ENCODE assay signal across 1 cellular context in genomic region chr14:24300326-24300980, GRCh38.
TF ChIP-seq lines count a peak whose summit lies in the region.

No MANE protein-coding gene starts in this region.

TF ChIP-seq in WTC11, 78 proteins besides CTCF, POLR2A, EP300 and RAD21 (continued from another document):
- TF ChIP-seq ARID4B (CRISPR knock-in tag; IDR thresholded peaks at IDR 0.05; ENCODE audit: borderline replicate concordance) (no peak), ZBTB43 (CRISPR knock-in tag; IDR thresholded peaks at IDR 0.05) (no peak), TEAD4 (CRISPR knock-in tag; IDR thresholded peaks at IDR 0.05) (no peak), USF1 (CRISPR knock-in tag; IDR thresholded peaks at IDR 0.05) (no peak), RELA (CRISPR knock-in tag; IDR thresholded peaks at IDR 0.05; ENCODE audit: borderline replicate concordance) (no peak), ETV6 (CRISPR knock-in tag; IDR thresholded peaks at IDR 0.05) (no peak), TCF7 (CRISPR knock-in tag; IDR thresholded peaks at IDR 0.05; ENCODE audit: low read depth) (no peak), CREB1 (CRISPR knock-in tag; IDR thresholded peaks at IDR 0.05) (no peak), HMGA2 (CRISPR knock-in tag; IDR thresholded peaks at IDR 0.05) (no peak), E2F4 (CRISPR knock-in tag; IDR thresholded peaks at IDR 0.05; ENCODE audit: borderline replicate concordance, low read depth) (no peak), ZNF232 (CRISPR knock-in tag; IDR thresholded peaks at IDR 0.05) (no peak), RORB (CRISPR knock-in tag; IDR thresholded peaks at IDR 0.05) (no peak), TP53 (CRISPR knock-in tag; IDR thresholded peaks at IDR 0.05) (no peak), NR2C2 (CRISPR knock-in tag; IDR thresholded peaks at IDR 0.05) (no peak)
- TF ChIP-seq, protein P1, sequence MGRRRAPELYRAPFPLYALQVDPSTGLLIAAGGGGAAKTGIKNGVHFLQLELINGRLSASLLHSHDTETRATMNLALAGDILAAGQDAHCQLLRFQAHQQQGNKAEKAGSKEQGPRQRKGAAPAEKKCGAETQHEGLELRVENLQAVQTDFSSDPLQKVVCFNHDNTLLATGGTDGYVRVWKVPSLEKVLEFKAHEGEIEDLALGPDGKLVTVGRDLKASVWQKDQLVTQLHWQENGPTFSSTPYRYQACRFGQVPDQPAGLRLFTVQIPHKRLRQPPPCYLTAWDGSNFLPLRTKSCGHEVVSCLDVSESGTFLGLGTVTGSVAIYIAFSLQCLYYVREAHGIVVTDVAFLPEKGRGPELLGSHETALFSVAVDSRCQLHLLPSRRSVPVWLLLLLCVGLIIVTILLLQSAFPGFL (CRISPR knock-in tag; IDR thresholded peaks at IDR 0.05; ENCODE audit: borderline replicate concordance): no peak
- TF ChIP-seq, protein P2, sequence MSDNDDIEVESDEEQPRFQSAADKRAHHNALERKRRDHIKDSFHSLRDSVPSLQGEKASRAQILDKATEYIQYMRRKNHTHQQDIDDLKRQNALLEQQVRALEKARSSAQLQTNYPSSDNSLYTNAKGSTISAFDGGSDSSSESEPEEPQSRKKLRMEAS (CRISPR knock-in tag; IDR thresholded peaks at IDR 0.05): no peak
- TF ChIP-seq, protein P3, sequence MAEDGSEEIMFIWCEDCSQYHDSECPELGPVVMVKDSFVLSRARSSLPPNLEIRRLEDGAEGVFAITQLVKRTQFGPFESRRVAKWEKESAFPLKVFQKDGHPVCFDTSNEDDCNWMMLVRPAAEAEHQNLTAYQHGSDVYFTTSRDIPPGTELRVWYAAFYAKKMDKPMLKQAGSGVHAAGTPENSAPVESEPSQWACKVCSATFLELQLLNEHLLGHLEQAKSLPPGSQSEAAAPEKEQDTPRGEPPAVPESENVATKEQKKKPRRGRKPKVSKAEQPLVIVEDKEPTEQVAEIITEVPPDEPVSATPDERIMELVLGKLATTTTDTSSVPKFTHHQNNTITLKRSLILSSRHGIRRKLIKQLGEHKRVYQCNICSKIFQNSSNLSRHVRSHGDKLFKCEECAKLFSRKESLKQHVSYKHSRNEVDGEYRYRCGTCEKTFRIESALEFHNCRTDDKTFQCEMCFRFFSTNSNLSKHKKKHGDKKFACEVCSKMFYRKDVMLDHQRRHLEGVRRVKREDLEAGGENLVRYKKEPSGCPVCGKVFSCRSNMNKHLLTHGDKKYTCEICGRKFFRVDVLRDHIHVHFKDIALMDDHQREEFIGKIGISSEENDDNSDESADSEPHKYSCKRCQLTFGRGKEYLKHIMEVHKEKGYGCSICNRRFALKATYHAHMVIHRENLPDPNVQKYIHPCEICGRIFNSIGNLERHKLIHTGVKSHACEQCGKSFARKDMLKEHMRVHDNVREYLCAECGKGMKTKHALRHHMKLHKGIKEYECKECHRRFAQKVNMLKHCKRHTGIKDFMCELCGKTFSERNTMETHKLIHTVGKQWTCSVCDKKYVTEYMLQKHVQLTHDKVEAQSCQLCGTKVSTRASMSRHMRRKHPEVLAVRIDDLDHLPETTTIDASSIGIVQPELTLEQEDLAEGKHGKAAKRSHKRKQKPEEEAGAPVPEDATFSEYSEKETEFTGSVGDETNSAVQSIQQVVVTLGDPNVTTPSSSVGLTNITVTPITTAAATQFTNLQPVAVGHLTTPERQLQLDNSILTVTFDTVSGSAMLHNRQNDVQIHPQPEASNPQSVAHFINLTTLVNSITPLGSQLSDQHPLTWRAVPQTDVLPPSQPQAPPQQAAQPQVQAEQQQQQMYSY (CRISPR knock-in tag; IDR thresholded peaks at IDR 0.05): no peak
